ENCODE assay signal across 29 cellular contexts in the genomic region with DNA sequence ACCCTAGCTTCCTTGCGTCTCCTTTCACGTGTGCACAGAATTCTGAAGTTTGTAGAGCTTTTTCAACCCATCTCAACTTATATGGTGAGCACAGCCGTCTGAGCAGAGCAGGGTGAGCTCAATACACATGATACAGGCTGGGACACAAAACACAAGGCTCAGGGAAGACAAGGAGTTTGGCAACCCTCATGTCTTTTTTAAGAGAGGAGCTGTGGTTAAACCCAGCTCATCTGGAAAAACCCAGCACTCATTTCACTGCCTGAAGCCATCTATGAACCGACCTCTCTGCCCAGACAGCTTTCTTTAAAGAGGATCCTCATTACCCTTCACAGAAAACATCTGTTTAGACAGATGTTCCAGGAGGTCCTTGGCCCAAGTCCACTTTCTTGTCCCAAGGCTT.
DNase-seq lines count a peak whose midpoint lies in the region; ATAC-seq, FAIRE-seq and TF ChIP-seq lines count a peak whose summit lies in the region.
"Had no signal": no experiment of that assay in that cellular context is flagged by ENCODE, and none has a peak within 500 bp of the region (broad histone marks: within the 10 kb centered on the region; RNA-seq: fewer than 3 reads in every experiment).

No MANE protein-coding gene starts in this region.

- H4K20me1 ChIP-seq in H1 (replicated peaks in 1 of 2; ENCODE audit: control insufficient read depth in 1 of 2, insufficient read depth in 2 of 2, low read length in 2 of 2) (no peaks in the 10 kb centered on the region), smooth muscle cell (ENCODE audit: low read depth) (no peaks in the 10 kb centered on the region)
- H4K20me1 ChIP-seq: BLaER1 treated with 17β-estradiol and CSF1 and Interleukin-3, amounts not matched to agents 10 nM and 100 nM had no signal

- peaks cover 33% of the 10 kb centered on the region for H3F3A ChIP-seq in smooth muscle cell (ENCODE audit: low read depth)

- H3K4ac ChIP-seq in H1 (replicated peaks; ENCODE audit: insufficient read length, low read depth, low read length) (no peak overlapping the region), mesenchymal stem cell (ENCODE audit: low read depth in 1 of 2, low read length in 2 of 2) (peak overlapping the region; percentile 35 to 44)

- H3K79me2 ChIP-seq in H1 (ENCODE audit: control insufficient read depth in 1 of 2, insufficient read depth in 2 of 2, low read length in 2 of 2) = no peaks in the 10 kb centered on the region
- H3K79me2 ChIP-seq in smooth muscle cell (ENCODE audit: low read depth) = no peaks in the 10 kb centered on the region

- H3K79me1 ChIP-seq in H1 (ENCODE audit: low read depth, low read length) = no peaks in the 10 kb centered on the region
- no peaks in the 10 kb centered on the region for H3K79me1 ChIP-seq in mesenchymal stem cell (replicated peaks; ENCODE audit: low read length, poor library complexity, severe bottlenecking)

- no peak for TF ChIP-seq EP300 in H1 (IDR thresholded peaks at IDR 0.05; ENCODE audit: borderline replicate concordance in 1 of 2, low read depth in 2 of 2, low read length in 2 of 2)

- no peak overlapping the region for H4K5ac ChIP-seq in H1 (ENCODE audit: insufficient read length, low read depth, low read length)

- no peaks in the 10 kb centered on the region for H3K27me3 ChIP-seq in SJCRH30
- no peaks in the 10 kb centered on the region for H3K27me3 ChIP-seq in H1 (replicated peaks in 1 of 4; ENCODE audit: control insufficient read depth in 3 of 4, extremely low read depth in 1 of 4, insufficient read depth in 3 of 4, low read length in 3 of 4)
- H3K27me3 ChIP-seq in mesenchymal stem cell (ENCODE audit: control insufficient read depth in 1 of 2, insufficient read depth in 1 of 2, low read length in 2 of 2) = peaks cover 0 to 17% of the 10 kb centered on the region in 2 experiments
- H3K27me3 ChIP-seq in smooth muscle cell (ENCODE audit: low read depth) = no peaks in the 10 kb centered on the region
- H3K27me3 ChIP-seq: BLaER1 treated with 17β-estradiol and CSF1 and Interleukin-3, amounts not matched to agents 10 nM and 100 nM; Peyer's patch; right lobe of liver; thyroid gland had no signal

- H3K18ac ChIP-seq in H1 (ENCODE audit: extremely low read depth, low read length) (no peak overlapping the region), mesenchymal stem cell (ENCODE audit: low read depth in 1 of 2, low read length in 2 of 2) (no peak overlapping the region)

- H3K56ac ChIP-seq in H1 (replicated peaks; ENCODE audit: insufficient read length, low read depth, low read length) = no peak overlapping the region

- H3K4me2 ChIP-seq in H1 (ENCODE audit: insufficient read depth in 1 of 2, low read depth in 2 of 2, low read length in 2 of 2) (no peak overlapping the region), mesenchymal stem cell (ENCODE audit: low read length, poor library complexity, severe bottlenecking) (no peak overlapping the region), smooth muscle cell (peak overlapping the region; percentile 27)
- H3K4me2 ChIP-seq: BLaER1 treated with 17β-estradiol and CSF1 and Interleukin-3, amounts not matched to agents 10 nM and 100 nM had no signal

- peaks cover 19% of the 10 kb centered on the region for H3K4me1 ChIP-seq in SJCRH30
- peaks cover 0 to 6% (median 0%) of the 10 kb centered on the region in 4 experiments; a peak in 3 of 7 replicates for H3K4me1 ChIP-seq in H1 (replicated peaks in 1 of 4; ENCODE audit: control insufficient read depth in 3 of 4, insufficient read depth in 4 of 4, low read length in 3 of 4)
- H3K4me1 ChIP-seq in mesenchymal stem cell (ENCODE audit: control insufficient read depth, insufficient read depth, low read depth, low read length) = no peaks in the 10 kb centered on the region
- no peaks in the 10 kb centered on the region for H3K4me1 ChIP-seq in smooth muscle cell (ENCODE audit: low read depth)
- H3K4me1 ChIP-seq: BLaER1 treated with 17β-estradiol and CSF1 and Interleukin-3, amounts not matched to agents 10 nM and 100 nM; heart right ventricle; Peyer's patch; right lobe of liver; thyroid gland had no signal

- H2BK120ac ChIP-seq in H1 (replicated peaks; ENCODE audit: low read depth, low read length) (no peak overlapping the region), mesenchymal stem cell (ENCODE audit: low read depth, low read length) (no peak overlapping the region)

- WGBS in H1 (ENCODE audit: extremely low coverage in 1 of 2, insufficient coverage in 1 of 2, insufficient read length in 1 of 2, insufficient replicate concordance in 2 of 2, low coverage in 1 of 2, low lambda C conversion rate in 2 of 2, missing lambda C conversion rate in 1 of 2), 2 experiments = 82% methylated on average over 4 of the region's 4 CpGs; no CpG with 5 or more reads in 1 of the 2 experiments
- WGBS in mesenchymal stem cell = 56% methylated on average over 4 of the region's 4 CpGs
- 9% methylated on average over 4 of the region's 4 CpGs for WGBS in smooth muscle cell (ENCODE audit: low lambda C conversion rate)

- POLR2A ChIA-PET in H1 (lab: Charles Lee; ENCODE audit: partially characterized antibody) = interaction anchor here (1.4 kb wide), 1 partner anchor 9 kb away, joined by 4 read pairs; no protein-coding TSS in a partner anchor

- H2BK15ac ChIP-seq in H1 (ENCODE audit: low read length) = 0 out of 2 replicates have a peak overlapping the region, but pooled peaks have one; percentile 13
- no peak overlapping the region for H2BK15ac ChIP-seq in mesenchymal stem cell (ENCODE audit: low read depth, poor library complexity, severe bottlenecking)

- H3K4me3 ChIP-seq in SJCRH30 (peak overlapping the region; percentile 14), H1 (ENCODE audit: extremely low read depth in 1 of 4, insufficient read depth in 2 of 4, low read depth in 3 of 4, low read length in 4 of 4) (no peak overlapping the region), mesenchymal stem cell (ENCODE audit: insufficient read depth in 1 of 2, low read depth in 1 of 2, low read length in 2 of 2) (no peak overlapping the region), smooth muscle cell (no peak overlapping the region)
- H3K4me3 ChIP-seq: BLaER1 treated with 17β-estradiol and CSF1 and Interleukin-3, amounts not matched to agents 10 nM and 100 nM; heart right ventricle; Peyer's patch; right lobe of liver; thyroid gland had no signal

- TF ChIP-seq RAD21 in H1 (IDR thresholded peaks at IDR 0.05 in 1 of 2, conservative IDR thresholded peaks at IDR 0.05 in 1 of 2; ENCODE audit: low read depth in 2 of 2, low read length in 2 of 2) = no peak

- H3K9ac ChIP-seq in H1 (replicated peaks in 1 of 4; ENCODE audit: extremely low read depth in 1 of 4, low read depth in 3 of 4, low read length in 3 of 4) (no peak overlapping the region), mesenchymal stem cell (ENCODE audit: low read length) (no peak overlapping the region), smooth muscle cell (ENCODE audit: low read depth) (peak overlapping the region; percentile 71)
- H3K9ac ChIP-seq: BLaER1 treated with 17β-estradiol and CSF1 and Interleukin-3, amounts not matched to agents 10 nM and 100 nM had no signal

- H2AFZ ChIP-seq in H1 (ENCODE audit: low read length) (peak overlapping the region; percentile 19; the same call in 1 of the 2 replicates), mesenchymal stem cell (ENCODE audit: low read depth, low read length) (no peak overlapping the region), smooth muscle cell (ENCODE audit: low read depth) (no peak overlapping the region)

- no peak overlapping the region for H4K91ac ChIP-seq in H1 (replicated peaks; ENCODE audit: insufficient read length, low read length)
- H4K91ac ChIP-seq in mesenchymal stem cell (ENCODE audit: low read length) = no peak overlapping the region

- H3K14ac ChIP-seq in H1 (ENCODE audit: insufficient read length) (no peak overlapping the region), mesenchymal stem cell (ENCODE audit: low read length in 2 of 2) (no peak overlapping the region)

- no peak overlapping the region for H2BK12ac ChIP-seq in H1 (ENCODE audit: low read depth, low read length)
- no peak overlapping the region for H2BK12ac ChIP-seq in mesenchymal stem cell (ENCODE audit: low read length in 2 of 2)

- H2BK5ac ChIP-seq in H1 (ENCODE audit: low read depth, low read length) = no peak overlapping the region
- no peak overlapping the region for H2BK5ac ChIP-seq in mesenchymal stem cell (ENCODE audit: low read depth, low read length, poor library complexity, severe bottlenecking)

- peak; percentile 22 to 72 for DNase-seq in SJCRH30
- DNase-seq in H1 (ENCODE audit: low read depth in 1 of 2, low spot score in 2 of 2) = peak in 1 of 2 experiments; percentile 11
- peak; percentile 59 for DNase-seq in mesenchymal stem cell
- DNase-seq in smooth muscle cell (lab: John Stamatoyannopoulos, UW; ENCODE audit: unreplicated experiment) = no peak
- no peak for DNase-seq in NCI-H69 (lab: John Stamatoyannopoulos, UW)
- DNase-seq: activated CD4-positive, alpha-beta T cell treated with anti-CD3 and anti-CD28 coated beads for 48 hours; activated naive CD4-positive, alpha-beta T cell treated with anti-CD3 and anti-CD28 coated beads, Interleukin-2, amount 50 U/mL, for 16 hours; COR-L47; effector memory CD4-positive, alpha-beta T cell; erythroblast; foreskin fibroblast; heart right ventricle; Kasumi-1; NCI-H1436; NCI-H2081 treated with DMSO at 0.1 percent for 48 hours; NCI-H345; NCI-H748 treated with DMSO at 0.1 percent for 48 hours; Peyer's patch; right lobe of liver; SIG-M5; stimulated activated CD4-positive, alpha-beta T cell treated with anti-CD3 and anti-CD28 coated beads, Interleukin-4, amount 100 ng/mL, for 24 hours; T1000; thyroid gland had no signal

- TF ChIP-seq CTCF in H1 (IDR thresholded peaks at IDR 0.05; ENCODE audit: control extremely low read depth in 1 of 3, insufficient read depth in 1 of 3, low read depth in 1 of 3, low read length in 3 of 3) (no peak), smooth muscle cell (IDR thresholded peaks at IDR 0.05; ENCODE audit: borderline replicate concordance, insufficient read depth, poor library complexity, severe bottlenecking) (no peak)

- H3K23me2 ChIP-seq in H1 (ENCODE audit: low read depth, low read length) = no peaks in the 10 kb centered on the region

- H3K27ac ChIP-seq in SJCRH30 (peak overlapping the region; percentile 59), H1 (ENCODE audit: low read depth, low read length) (no peak overlapping the region), mesenchymal stem cell (ENCODE audit: low read length, poor library complexity, severe bottlenecking) (no peak overlapping the region), smooth muscle cell (ENCODE audit: low read depth) (peak overlapping the region; percentile 96)
- H3K27ac ChIP-seq: BLaER1 treated with 17β-estradiol and CSF1 and Interleukin-3, amounts not matched to agents 10 nM and 100 nM; Peyer's patch; right lobe of liver; thyroid gland; VCaP had no signal

- ATAC-seq in HG03039 (IDR thresholded peaks at IDR 0.05; ENCODE audit: unreplicated experiment) (no peak), HG02973 (IDR thresholded peaks at IDR 0.05; ENCODE audit: unreplicated experiment) (no peak)
- ATAC-seq: activated T-helper 17 cell treated with anti-CD3 and anti-CD28 coated beads, Interleukin-2, amount 50 U/mL, for 72 hours; right lobe of liver had no signal

- peaks cover 6% of the 10 kb centered on the region; the same call in 1 of the 2 replicates for H3K9me3 ChIP-seq in SJCRH30 (replicated peaks)
- no peaks in the 10 kb centered on the region for H3K9me3 ChIP-seq in H1 (ENCODE audit: insufficient read depth in 2 of 2, low read depth in 1 of 2, low read length in 1 of 2)
- peaks cover 9% of the 10 kb centered on the region for H3K9me3 ChIP-seq in mesenchymal stem cell (ENCODE audit: control insufficient read depth, low read length)
- H3K9me3 ChIP-seq in smooth muscle cell (replicated peaks; ENCODE audit: low read depth) = no peaks in the 10 kb centered on the region
- H3K9me3 ChIP-seq: right lobe of liver, thyroid gland had no signal

- CTCF ChIA-PET in H1 (lab: Charles Lee; ENCODE audit: partially characterized antibody) = interaction anchor here (0.6 to 1.3 kb wide), 4 partner anchors 11 to 157 kb away, joined by 3 read pairs; no protein-coding TSS in a partner anchor

- H2AK5ac ChIP-seq in H1 (ENCODE audit: low read depth, low read length) (no peak overlapping the region), mesenchymal stem cell (ENCODE audit: low read length, severe bottlenecking) (no peak overlapping the region)

- H3K36me3 ChIP-seq in SJCRH30 (no peaks in the 10 kb centered on the region), H1 (ENCODE audit: control insufficient read depth in 2 of 4, insufficient read depth in 4 of 4, low read length in 3 of 4) (no peaks in the 10 kb centered on the region; a peak in 1 of 8 replicates), mesenchymal stem cell (ENCODE audit: control insufficient read depth in 1 of 2, insufficient read depth in 2 of 2, low read depth in 1 of 2, low read length in 2 of 2) (no peaks in the 10 kb centered on the region), smooth muscle cell (ENCODE audit: low read depth) (no peaks in the 10 kb centered on the region)
- H3K36me3 ChIP-seq: BLaER1 treated with 17β-estradiol and CSF1 and Interleukin-3, amounts not matched to agents 10 nM and 100 nM; heart right ventricle; Peyer's patch; right lobe of liver; thyroid gland had no signal

- no peak for TF ChIP-seq POLR2A in H1 (IDR thresholded peaks at IDR 0.05; ENCODE audit: control extremely low read depth in 1 of 2, low read depth in 2 of 2, low read length in 2 of 2)

- H3K23ac ChIP-seq in H1 (ENCODE audit: insufficient read length) (no peak overlapping the region), mesenchymal stem cell (ENCODE audit: low read length in 2 of 2) (no peak overlapping the region)

- FAIRE-seq in H1 (lab: Jason Lieb, UNC) = no peak
- FAIRE-seq: GM12891 had no signal

- H4K8ac ChIP-seq in H1 (ENCODE audit: extremely low read depth, insufficient read depth, low read length) (no peak overlapping the region), mesenchymal stem cell (ENCODE audit: low read length) (peak overlapping the region; percentile 23)

- no peak overlapping the region for H2BK20ac ChIP-seq in H1 (ENCODE audit: low read length)

Comparison
In these comparisons a context has a peak if more than half of its experiments do, and no peak if none do; other contexts are left out.
1. DNase-seq: peak in SJCRH30 (2 of 2) and mesenchymal stem cell (single experiment); none in smooth muscle cell (single experiment) and NCI-H69 (single experiment).
2. H3K27ac ChIP-seq: peak in SJCRH30 (single experiment) and smooth muscle cell (single experiment); none in H1 (single experiment) and mesenchymal stem cell (single experiment).